1 cellular context compared by ENCODE assay signal in the genomic region with DNA sequence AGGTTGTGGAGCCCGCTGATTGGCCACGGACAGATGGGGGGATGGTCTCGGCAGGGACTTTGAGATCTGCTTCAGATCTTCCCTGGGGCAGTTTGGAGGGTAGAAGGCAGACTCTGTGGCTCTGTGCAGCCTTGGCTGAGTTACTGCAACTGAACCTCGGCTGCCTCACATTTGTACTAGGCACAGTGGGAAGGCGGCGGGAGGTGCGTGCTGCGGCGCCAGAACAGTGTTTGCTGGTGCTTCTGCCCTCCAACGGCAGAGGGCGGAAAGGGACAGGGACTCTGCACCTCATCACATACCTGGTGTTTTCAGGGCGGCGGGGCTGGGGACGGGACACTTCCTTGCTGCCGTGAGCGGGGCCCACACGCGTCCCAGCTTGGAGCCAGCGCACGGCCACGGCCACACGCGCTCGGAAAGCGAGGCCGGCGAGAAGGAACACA.
TF ChIP-seq lines count a peak whose summit lies in the region.

No MANE protein-coding gene starts in this region.

TF ChIP-seq in HepG2, 621 proteins besides CTCF, POLR2A, EP300 and RAD21 (continued from another document and continues in another):
- TF ChIP-seq ZNF234 (CRISPR knock-in tag; conservative IDR thresholded peaks at IDR 0.05) = peak; percentile 76; the same call in 1 of the 2 replicates
- TF ChIP-seq FOXO1 (CRISPR knock-in tag; IDR thresholded peaks at IDR 0.05) = no peak
- no peak for TF ChIP-seq CAMTA2 (CRISPR knock-in tag; IDR thresholded peaks at IDR 0.05; ENCODE audit: borderline replicate concordance)
- TF ChIP-seq, protein P1, sequence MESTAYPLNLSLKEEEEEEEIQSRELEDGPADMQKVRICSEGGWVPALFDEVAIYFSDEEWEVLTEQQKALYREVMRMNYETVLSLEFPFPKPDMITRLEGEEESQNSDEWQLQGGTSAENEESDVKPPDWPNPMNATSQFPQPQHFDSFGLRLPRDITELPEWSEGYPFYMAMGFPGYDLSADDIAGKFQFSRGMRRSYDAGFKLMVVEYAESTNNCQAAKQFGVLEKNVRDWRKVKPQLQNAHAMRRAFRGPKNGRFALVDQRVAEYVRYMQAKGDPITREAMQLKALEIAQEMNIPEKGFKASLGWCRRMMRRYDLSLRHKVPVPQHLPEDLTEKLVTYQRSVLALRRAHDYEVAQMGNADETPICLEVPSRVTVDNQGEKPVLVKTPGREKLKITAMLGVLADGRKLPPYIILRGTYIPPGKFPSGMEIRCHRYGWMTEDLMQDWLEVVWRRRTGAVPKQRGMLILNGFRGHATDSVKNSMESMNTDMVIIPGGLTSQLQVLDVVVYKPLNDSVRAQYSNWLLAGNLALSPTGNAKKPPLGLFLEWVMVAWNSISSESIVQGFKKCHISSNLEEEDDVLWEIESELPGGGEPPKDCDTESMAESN (CRISPR knock-in tag; conservative IDR thresholded peaks at IDR 0.05) = peak; percentile 89
- TF ChIP-seq, protein P2, sequence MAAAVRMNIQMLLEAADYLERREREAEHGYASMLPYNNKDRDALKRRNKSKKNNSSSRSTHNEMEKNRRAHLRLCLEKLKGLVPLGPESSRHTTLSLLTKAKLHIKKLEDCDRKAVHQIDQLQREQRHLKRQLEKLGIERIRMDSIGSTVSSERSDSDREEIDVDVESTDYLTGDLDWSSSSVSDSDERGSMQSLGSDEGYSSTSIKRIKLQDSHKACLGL (CRISPR knock-in tag; IDR thresholded peaks at IDR 0.05) = no peak
- TF ChIP-seq, protein P3, sequence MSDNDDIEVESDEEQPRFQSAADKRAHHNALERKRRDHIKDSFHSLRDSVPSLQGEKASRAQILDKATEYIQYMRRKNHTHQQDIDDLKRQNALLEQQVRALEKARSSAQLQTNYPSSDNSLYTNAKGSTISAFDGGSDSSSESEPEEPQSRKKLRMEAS (IDR thresholded peaks at IDR 0.05) = peak; percentile 69; the same call in 1 of the 2 replicates
- 0 out of 2 replicates have a peak, but pooled peaks have one; percentile 30 for TF ChIP-seq KMT2B (CRISPR knock-in tag; IDR thresholded peaks at IDR 0.05)
- no peak for TF ChIP-seq ZNF44 (CRISPR knock-in tag; IDR thresholded peaks at IDR 0.05)
- TF ChIP-seq, protein P4, sequence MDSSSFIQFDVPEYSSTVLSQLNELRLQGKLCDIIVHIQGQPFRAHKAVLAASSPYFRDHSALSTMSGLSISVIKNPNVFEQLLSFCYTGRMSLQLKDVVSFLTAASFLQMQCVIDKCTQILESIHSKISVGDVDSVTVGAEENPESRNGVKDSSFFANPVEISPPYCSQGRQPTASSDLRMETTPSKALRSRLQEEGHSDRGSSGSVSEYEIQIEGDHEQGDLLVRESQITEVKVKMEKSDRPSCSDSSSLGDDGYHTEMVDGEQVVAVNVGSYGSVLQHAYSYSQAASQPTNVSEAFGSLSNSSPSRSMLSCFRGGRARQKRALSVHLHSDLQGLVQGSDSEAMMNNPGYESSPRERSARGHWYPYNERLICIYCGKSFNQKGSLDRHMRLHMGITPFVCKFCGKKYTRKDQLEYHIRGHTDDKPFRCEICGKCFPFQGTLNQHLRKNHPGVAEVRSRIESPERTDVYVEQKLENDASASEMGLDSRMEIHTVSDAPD (CRISPR knock-in tag; IDR thresholded peaks at IDR 0.05) = peak; percentile 63; the same call in 1 of the 2 replicates
- TF ChIP-seq HNF4A (CRISPR knock-in tag; IDR thresholded peaks at IDR 0.05) = peak; percentile 74
- TF ChIP-seq MAZ (IDR thresholded peaks at IDR 0.05; ENCODE audit: borderline replicate concordance, low read depth, low read length) = 0 out of 2 replicates have a peak, but pooled peaks have one; percentile 11
- peak; percentile 78 for TF ChIP-seq MAZ (CRISPR knock-in tag; IDR thresholded peaks at IDR 0.05; ENCODE audit: low read depth)
- TF ChIP-seq ZSCAN12 (CRISPR knock-in tag; IDR thresholded peaks at IDR 0.05) = no peak
- TF ChIP-seq, protein P5, sequence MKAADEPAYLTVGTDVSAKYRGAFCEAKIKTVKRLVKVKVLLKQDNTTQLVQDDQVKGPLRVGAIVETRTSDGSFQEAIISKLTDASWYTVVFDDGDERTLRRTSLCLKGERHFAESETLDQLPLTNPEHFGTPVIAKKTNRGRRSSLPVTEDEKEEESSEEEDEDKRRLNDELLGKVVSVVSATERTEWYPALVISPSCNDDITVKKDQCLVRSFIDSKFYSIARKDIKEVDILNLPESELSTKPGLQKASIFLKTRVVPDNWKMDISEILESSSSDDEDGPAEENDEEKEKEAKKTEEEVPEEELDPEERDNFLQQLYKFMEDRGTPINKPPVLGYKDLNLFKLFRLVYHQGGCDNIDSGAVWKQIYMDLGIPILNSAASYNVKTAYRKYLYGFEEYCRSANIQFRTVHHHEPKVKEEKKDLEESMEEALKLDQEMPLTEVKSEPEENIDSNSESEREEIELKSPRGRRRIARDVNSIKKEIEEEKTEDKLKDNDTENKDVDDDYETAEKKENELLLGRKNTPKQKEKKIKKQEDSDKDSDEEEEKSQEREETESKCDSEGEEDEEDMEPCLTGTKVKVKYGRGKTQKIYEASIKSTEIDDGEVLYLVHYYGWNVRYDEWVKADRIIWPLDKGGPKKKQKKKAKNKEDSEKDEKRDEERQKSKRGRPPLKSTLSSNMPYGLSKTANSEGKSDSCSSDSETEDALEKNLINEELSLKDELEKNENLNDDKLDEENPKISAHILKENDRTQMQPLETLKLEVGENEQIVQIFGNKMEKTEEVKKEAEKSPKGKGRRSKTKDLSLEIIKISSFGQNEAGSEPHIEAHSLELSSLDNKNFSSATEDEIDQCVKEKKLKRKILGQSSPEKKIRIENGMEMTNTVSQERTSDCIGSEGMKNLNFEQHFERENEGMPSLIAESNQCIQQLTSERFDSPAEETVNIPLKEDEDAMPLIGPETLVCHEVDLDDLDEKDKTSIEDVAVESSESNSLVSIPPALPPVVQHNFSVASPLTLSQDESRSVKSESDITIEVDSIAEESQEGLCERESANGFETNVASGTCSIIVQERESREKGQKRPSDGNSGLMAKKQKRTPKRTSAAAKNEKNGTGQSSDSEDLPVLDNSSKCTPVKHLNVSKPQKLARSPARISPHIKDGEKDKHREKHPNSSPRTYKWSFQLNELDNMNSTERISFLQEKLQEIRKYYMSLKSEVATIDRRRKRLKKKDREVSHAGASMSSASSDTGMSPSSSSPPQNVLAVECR (CRISPR knock-in tag; IDR thresholded peaks at IDR 0.05; ENCODE audit: borderline replicate concordance) = peak; percentile 80; the same call in 1 of the 2 replicates
- no peak for TF ChIP-seq SMARCC2 (IDR thresholded peaks at IDR 0.05)
- TF ChIP-seq ZNF7 (CRISPR knock-in tag; IDR thresholded peaks at IDR 0.05) = no peak
- TF ChIP-seq SMAD1 (CRISPR knock-in tag; IDR thresholded peaks at IDR 0.05; ENCODE audit: borderline replicate concordance, low read depth) = 0 out of 2 replicates have a peak, but pooled peaks have one; percentile 60
- TF ChIP-seq LCORL (IDR thresholded peaks at IDR 0.05) = no peak
- peak; percentile 91 for TF ChIP-seq LCORL (CRISPR knock-in tag; IDR thresholded peaks at IDR 0.05)
- TF ChIP-seq NRL (CRISPR knock-in tag; IDR thresholded peaks at IDR 0.05; ENCODE audit: borderline replicate concordance) = 0 out of 2 replicates have a peak, but pooled peaks have one; percentile 24
- TF ChIP-seq KDM1A (CRISPR knock-in tag; IDR thresholded peaks at IDR 0.05) = 0 out of 2 replicates have a peak, but pooled peaks have one; percentile 14
- TF ChIP-seq, protein P6, sequence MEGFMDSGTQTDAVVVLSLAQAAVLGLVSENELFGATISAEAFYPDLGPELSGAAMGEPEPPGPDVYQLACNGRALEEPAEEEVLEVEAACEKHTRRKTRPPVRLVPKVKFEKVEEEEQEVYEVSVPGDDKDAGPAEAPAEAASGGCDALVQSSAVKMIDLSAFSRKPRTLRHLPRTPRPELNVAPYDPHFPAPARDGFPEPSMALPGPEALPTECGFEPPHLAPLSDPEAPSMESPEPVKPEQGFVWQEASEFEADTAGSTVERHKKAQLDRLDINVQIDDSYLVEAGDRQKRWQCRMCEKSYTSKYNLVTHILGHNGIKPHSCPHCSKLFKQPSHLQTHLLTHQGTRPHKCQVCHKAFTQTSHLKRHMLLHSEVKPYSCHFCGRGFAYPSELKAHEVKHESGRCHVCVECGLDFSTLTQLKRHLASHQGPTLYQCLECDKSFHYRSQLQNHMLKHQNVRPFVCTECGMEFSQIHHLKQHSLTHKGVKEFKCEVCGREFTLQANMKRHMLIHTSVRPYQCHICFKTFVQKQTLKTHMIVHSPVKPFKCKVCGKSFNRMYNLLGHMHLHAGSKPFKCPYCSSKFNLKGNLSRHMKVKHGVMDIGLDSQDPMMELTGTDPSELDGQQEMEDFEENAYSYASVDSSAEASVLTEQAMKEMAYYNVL (CRISPR knock-in tag; IDR thresholded peaks at IDR 0.05; ENCODE audit: borderline replicate concordance) = peak; percentile 53; the same call in 1 of the 2 replicates
- TF ChIP-seq DNMT1 (CRISPR knock-in tag; IDR thresholded peaks at IDR 0.05) = 0 out of 2 replicates have a peak, but pooled peaks have one; percentile 0
- peak; percentile 72; the same call in 1 of the 2 replicates for TF ChIP-seq ZMYM2 (CRISPR knock-in tag; IDR thresholded peaks at IDR 0.05)
- peak; percentile 88; the same call in 1 of the 2 replicates for TF ChIP-seq ZFP41 (CRISPR knock-in tag; IDR thresholded peaks at IDR 0.05; ENCODE audit: borderline replicate concordance)
- TF ChIP-seq, protein P7, sequence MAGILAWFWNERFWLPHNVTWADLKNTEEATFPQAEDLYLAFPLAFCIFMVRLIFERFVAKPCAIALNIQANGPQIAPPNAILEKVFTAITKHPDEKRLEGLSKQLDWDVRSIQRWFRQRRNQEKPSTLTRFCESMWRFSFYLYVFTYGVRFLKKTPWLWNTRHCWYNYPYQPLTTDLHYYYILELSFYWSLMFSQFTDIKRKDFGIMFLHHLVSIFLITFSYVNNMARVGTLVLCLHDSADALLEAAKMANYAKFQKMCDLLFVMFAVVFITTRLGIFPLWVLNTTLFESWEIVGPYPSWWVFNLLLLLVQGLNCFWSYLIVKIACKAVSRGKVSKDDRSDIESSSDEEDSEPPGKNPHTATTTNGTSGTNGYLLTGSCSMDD (CRISPR knock-in tag; IDR thresholded peaks at IDR 0.05) = no peak
- TF ChIP-seq, protein P8, sequence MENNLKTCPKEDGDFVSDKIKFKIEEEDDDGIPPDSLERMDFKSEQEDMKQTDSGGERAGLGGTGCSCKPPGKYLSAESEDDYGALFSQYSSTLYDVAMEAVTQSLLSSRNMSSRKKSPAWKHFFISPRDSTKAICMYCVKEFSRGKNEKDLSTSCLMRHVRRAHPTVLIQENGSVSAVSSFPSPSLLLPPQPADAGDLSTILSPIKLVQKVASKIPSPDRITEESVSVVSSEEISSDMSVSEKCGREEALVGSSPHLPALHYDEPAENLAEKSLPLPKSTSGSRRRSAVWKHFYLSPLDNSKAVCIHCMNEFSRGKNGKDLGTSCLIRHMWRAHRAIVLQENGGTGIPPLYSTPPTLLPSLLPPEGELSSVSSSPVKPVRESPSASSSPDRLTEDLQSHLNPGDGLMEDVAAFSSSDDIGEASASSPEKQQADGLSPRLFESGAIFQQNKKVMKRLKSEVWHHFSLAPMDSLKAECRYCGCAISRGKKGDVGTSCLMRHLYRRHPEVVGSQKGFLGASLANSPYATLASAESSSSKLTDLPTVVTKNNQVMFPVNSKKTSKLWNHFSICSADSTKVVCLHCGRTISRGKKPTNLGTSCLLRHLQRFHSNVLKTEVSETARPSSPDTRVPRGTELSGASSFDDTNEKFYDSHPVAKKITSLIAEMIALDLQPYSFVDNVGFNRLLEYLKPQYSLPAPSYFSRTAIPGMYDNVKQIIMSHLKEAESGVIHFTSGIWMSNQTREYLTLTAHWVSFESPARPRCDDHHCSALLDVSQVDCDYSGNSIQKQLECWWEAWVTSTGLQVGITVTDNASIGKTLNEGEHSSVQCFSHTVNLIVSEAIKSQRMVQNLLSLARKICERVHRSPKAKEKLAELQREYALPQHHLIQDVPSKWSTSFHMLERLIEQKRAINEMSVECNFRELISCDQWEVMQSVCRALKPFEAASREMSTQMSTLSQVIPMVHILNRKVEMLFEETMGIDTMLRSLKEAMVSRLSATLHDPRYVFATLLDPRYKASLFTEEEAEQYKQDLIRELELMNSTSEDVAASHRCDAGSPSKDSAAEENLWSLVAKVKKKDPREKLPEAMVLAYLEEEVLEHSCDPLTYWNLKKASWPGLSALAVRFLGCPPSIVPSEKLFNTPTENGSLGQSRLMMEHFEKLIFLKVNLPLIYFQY (CRISPR knock-in tag; IDR thresholded peaks at IDR 0.05; ENCODE audit: borderline replicate concordance) = no peak
- no peak for TF ChIP-seq ZNF761 (CRISPR knock-in tag; conservative IDR thresholded peaks at IDR 0.05)
- TF ChIP-seq MIER2 (CRISPR knock-in tag; IDR thresholded peaks at IDR 0.05) = no peak
- TF ChIP-seq, protein P9, sequence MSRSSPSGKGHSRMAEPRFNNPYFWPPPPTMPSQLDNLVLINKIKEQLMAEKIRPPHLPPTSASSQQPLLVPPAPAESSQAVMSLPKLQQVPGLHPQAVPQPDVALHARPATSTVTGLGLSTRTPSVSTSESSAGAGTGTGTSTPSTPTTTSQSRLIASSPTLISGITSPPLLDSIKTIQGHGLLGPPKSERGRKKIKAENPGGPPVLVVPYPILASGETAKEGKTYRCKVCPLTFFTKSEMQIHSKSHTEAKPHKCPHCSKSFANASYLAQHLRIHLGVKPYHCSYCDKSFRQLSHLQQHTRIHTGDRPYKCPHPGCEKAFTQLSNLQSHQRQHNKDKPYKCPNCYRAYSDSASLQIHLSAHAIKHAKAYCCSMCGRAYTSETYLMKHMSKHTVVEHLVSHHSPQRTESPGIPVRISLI (CRISPR knock-in tag; IDR thresholded peaks at IDR 0.05; ENCODE audit: borderline replicate concordance) = peak; percentile 57; the same call in 1 of the 2 replicates
- TF ChIP-seq, protein P10, sequence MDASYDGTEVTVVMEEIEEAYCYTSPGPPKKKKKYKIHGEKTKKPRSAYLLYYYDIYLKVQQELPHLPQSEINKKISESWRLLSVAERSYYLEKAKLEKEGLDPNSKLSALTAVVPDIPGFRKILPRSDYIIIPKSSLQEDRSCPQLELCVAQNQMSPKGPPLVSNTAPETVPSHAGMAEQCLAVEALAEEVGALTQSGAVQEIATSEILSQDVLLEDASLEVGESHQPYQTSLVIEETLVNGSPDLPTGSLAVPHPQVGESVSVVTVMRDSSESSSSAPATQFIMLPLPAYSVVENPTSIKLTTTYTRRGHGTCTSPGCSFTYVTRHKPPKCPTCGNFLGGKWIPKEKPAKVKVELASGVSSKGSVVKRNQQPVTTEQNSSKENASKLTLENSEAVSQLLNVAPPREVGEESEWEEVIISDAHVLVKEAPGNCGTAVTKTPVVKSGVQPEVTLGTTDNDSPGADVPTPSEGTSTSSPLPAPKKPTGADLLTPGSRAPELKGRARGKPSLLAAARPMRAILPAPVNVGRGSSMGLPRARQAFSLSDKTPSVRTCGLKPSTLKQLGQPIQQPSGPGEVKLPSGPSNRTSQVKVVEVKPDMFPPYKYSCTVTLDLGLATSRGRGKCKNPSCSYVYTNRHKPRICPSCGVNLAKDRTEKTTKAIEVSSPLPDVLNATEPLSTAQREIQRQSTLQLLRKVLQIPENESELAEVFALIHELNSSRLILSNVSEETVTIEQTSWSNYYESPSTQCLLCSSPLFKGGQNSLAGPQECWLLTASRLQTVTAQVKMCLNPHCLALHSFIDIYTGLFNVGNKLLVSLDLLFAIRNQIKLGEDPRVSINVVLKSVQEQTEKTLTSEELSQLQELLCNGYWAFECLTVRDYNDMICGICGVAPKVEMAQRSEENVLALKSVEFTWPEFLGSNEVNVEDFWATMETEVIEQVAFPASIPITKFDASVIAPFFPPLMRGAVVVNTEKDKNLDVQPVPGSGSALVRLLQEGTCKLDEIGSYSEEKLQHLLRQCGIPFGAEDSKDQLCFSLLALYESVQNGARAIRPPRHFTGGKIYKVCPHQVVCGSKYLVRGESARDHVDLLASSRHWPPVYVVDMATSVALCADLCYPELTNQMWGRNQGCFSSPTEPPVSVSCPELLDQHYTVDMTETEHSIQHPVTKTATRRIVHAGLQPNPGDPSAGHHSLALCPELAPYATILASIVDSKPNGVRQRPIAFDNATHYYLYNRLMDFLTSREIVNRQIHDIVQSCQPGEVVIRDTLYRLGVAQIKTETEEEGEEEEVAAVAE (CRISPR knock-in tag; IDR thresholded peaks at IDR 0.05; ENCODE audit: borderline replicate concordance) = peak; percentile 39; the same call in 1 of the 2 replicates
